In the genomic region with DNA sequence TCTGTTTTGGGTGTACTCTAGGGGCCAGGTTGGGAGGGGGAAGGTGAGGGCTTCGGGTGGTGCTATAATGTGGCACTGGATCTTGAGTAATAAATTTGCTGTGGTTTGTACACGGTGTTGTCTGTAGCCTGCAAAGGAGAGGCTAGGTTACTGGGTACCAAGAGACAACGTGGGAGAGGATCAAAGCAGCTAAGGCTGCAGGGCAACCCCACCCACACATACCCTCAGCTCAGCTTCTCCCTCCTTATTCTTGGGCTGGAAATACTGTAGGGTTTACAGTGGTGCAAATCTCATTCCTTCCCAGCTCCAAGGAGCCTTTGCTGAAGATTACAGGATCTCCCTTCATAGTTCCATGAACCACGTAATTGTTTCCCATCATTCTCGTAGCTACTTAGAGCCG, we compare ENCODE assay signal across 24 cellular contexts. TPM values are rescaled to one million over a fixed set of nuclear protein-coding genes. Genes with fewer than 3 reads are reported as not detected.
DNase-seq lines count a peak whose midpoint lies in the region; ATAC-seq and TF ChIP-seq lines count a peak whose summit lies in the region.
"Had no signal": no experiment of that assay in that cellular context is flagged by ENCODE, and none has a peak within 500 bp of the region (broad histone marks: within the 10 kb centered on the region; RNA-seq: fewer than 3 reads in every experiment).

No MANE protein-coding gene starts in this region.

- H3K4me1 Mint-ChIP-seq in natural killer cell (peaks cover 18 to 23% of the 10 kb centered on the region in 2 donors), brain (peaks cover 27% of the 10 kb centered on the region), neural progenitor cell (peaks cover 13% of the 10 kb centered on the region)
- H3K4me1 Mint-ChIP-seq in natural killer cell treated with Interleukin-12 subunit alpha and Interleukin-12 subunit beta and Interleukin-15 and Interleukin-18, amount 100 ng/mL, for 72 hours (ENCODE audit: low read depth in 2 of 2) = peaks cover 15 to 19% of the 10 kb centered on the region in 2 donors

- peaks cover 11% of the 10 kb centered on the region for H4K20me1 ChIP-seq in neural progenitor cell (ENCODE audit: low read depth)

- no peak overlapping the region for H3K4me3 ChIP-seq in neural progenitor cell
- H3K4me3 ChIP-seq: GM12878, GM23338, HAP-1, PC-9, SK-N-MC had no signal

- intact Hi-C loops in natural killer cell (cut with micrococcal nuclease) = no loop called here

- peaks cover 10% of the 10 kb centered on the region for H3F3A ChIP-seq in neural progenitor cell (ENCODE audit: low read depth)

- peaks cover 13% of the 10 kb centered on the region for H3K79me2 ChIP-seq in neural progenitor cell (ENCODE audit: low read depth)

- H3K9me3 Mint-ChIP-seq in natural killer cell (no peaks in the 10 kb centered on the region), brain (peaks cover 0 to 3% (median 0%) of the 10 kb centered on the region in 5 experiments), neural progenitor cell (no peaks in the 10 kb centered on the region)
- no peaks in the 10 kb centered on the region for H3K9me3 Mint-ChIP-seq in natural killer cell treated with Interleukin-12 subunit alpha and Interleukin-12 subunit beta and Interleukin-15 and Interleukin-18, amount 100 ng/mL, for 72 hours
- H3K9me3 Mint-ChIP-seq: GM23338 had no signal

- peaks cover 10% of the 10 kb centered on the region for H3K27me3 ChIP-seq in neural progenitor cell

- H3K4me3 Mint-ChIP-seq in natural killer cell = peak overlapping the region; percentile 31
- H3K4me3 Mint-ChIP-seq in natural killer cell treated with Interleukin-12 subunit alpha and Interleukin-12 subunit beta and Interleukin-15 and Interleukin-18, amount 100 ng/mL, for 72 hours = no peak overlapping the region
- peak overlapping the region in 4 of 5 experiments; percentile 16 to 47 (median 37) for H3K4me3 Mint-ChIP-seq in brain
- peak overlapping the region; percentile 58 for H3K4me3 Mint-ChIP-seq in neural progenitor cell
- H3K4me3 Mint-ChIP-seq: GM23338 had no signal

- H3K9me3 ChIP-seq in neural progenitor cell (ENCODE audit: low read depth) = no peaks in the 10 kb centered on the region
- H3K9me3 ChIP-seq: HAP-1 had no signal

- ATAC-seq in natural killer cell (no peak), GM18907 (IDR thresholded peaks at IDR 0.05; ENCODE audit: unreplicated experiment) (no peak), GM19455 (IDR thresholded peaks at IDR 0.05; ENCODE audit: unreplicated experiment) (no peak)
- no peak for ATAC-seq in natural killer cell treated with Interleukin-12 subunit alpha and Interleukin-12 subunit beta and Interleukin-15 and Interleukin-18, amount 100 ng/mL, for 72 hours
- ATAC-seq: GM12878, GM23338 had no signal

- H3K27ac ChIP-seq in neural progenitor cell = no peak overlapping the region
- H3K27ac ChIP-seq: C4-2B, PC-9, RWPE1, SK-N-MC had no signal

- no peak overlapping the region for H3K4me2 ChIP-seq in neural progenitor cell
- H3K4me2 ChIP-seq: GM23338, PC-9 had no signal

- H3K4me1 ChIP-seq in neural progenitor cell = no peaks in the 10 kb centered on the region

- DNase-seq in natural killer cell (no peak), neural progenitor cell (ENCODE audit: low spot score) (no peak), UCSD-AML1 (lab: John Stamatoyannopoulos, UW; ENCODE audit: unreplicated experiment) (no peak)
- no peak for DNase-seq in natural killer cell treated with Interleukin-12 subunit alpha and Interleukin-12 subunit beta and Interleukin-15 and Interleukin-18, amount 100 ng/mL, for 72 hours (ENCODE audit: low spot score)
- DNase-seq: DND-41, NCI-H1105, NCI-H146, NCI-H2029, NCI-H2227 treated with DMSO at 0.1 percent for 48 hours, NCI-H510A treated with DMSO at 0.1 percent for 48 hours, NCI-H748 treated with DMSO at 0.1 percent for 48 hours, PC-9, SHP77 treated with DMSO at 0.1 percent for 48 hours had no signal

- no peaks in the 10 kb centered on the region for H3K27me3 Mint-ChIP-seq in natural killer cell (ENCODE audit: low read depth in 2 of 2)
- H3K27me3 Mint-ChIP-seq in natural killer cell treated with Interleukin-12 subunit alpha and Interleukin-12 subunit beta and Interleukin-15 and Interleukin-18, amount 100 ng/mL, for 72 hours = no peaks in the 10 kb centered on the region
- peaks cover 17% of the 10 kb centered on the region for H3K27me3 Mint-ChIP-seq in brain
- peaks cover 5% of the 10 kb centered on the region for H3K27me3 Mint-ChIP-seq in neural progenitor cell (ENCODE audit: insufficient read depth, low read depth)

- no peak overlapping the region for H3K9ac ChIP-seq in neural progenitor cell

- no peaks in the 10 kb centered on the region for H3K36me3 ChIP-seq in neural progenitor cell

- no peak overlapping the region for H3K27ac Mint-ChIP-seq in natural killer cell
- peak overlapping the region in 1 of 2 donors; percentile 45 for H3K27ac Mint-ChIP-seq in natural killer cell treated with Interleukin-12 subunit alpha and Interleukin-12 subunit beta and Interleukin-15 and Interleukin-18, amount 100 ng/mL, for 72 hours
- peak overlapping the region in 1 of 5 experiments; percentile 35 for H3K27ac Mint-ChIP-seq in brain
- no peak overlapping the region for H3K27ac Mint-ChIP-seq in neural progenitor cell
- H3K27ac Mint-ChIP-seq: GM23338 had no signal

- H3K36me3 Mint-ChIP-seq in natural killer cell = no peaks in the 10 kb centered on the region
- H3K36me3 Mint-ChIP-seq in natural killer cell treated with Interleukin-12 subunit alpha and Interleukin-12 subunit beta and Interleukin-15 and Interleukin-18, amount 100 ng/mL, for 72 hours = peaks cover 4% of the 10 kb centered on the region
- peaks cover 26% of the 10 kb centered on the region for H3K36me3 Mint-ChIP-seq in brain
- H3K36me3 Mint-ChIP-seq in neural progenitor cell = peaks cover 17% of the 10 kb centered on the region

- no peak overlapping the region for H2AFZ ChIP-seq in neural progenitor cell (replicated peaks)
- H2AFZ ChIP-seq: GM23338, PC-9 had no signal

- TF ChIP-seq CTCF in natural killer cell (IDR thresholded peaks at IDR 0.05) (no peak), brain (conservative IDR thresholded peaks at IDR 0.05) (no peak), neural progenitor cell (IDR thresholded peaks at IDR 0.05) (no peak)

RNA-seq across cellular contexts. Expression of gene FSCN3, which starts 1.9 kb away (rescaled TPM):
- total RNA-seq in natural killer cell (1 to 10 TPM; 2.5 to 5.3 (median 3.8) TPM), neural progenitor cell (ENCODE audit: low replicate concordance) (1.1 and 2.2 TPM in 2 replicates)
- 1 to 10 TPM in 1 of 2 donors, under 1 TPM in 1; 0.39 to 1.4 TPM for total RNA-seq in natural killer cell treated with Interleukin-12 subunit alpha and Interleukin-12 subunit beta and Interleukin-15 and Interleukin-18, amount 100 ng/mL, for 72 hours
- 1.3 TPM for polyA plus RNA-seq in brain (ENCODE audit: insufficient read depth, low read depth, low replicate concordance)
- polyA plus RNA-seq: GM23338 had no signal

RNA-seq across cellular contexts. Expression of gene ARF5, which starts 3.4 kb away (rescaled TPM):
- total RNA-seq in natural killer cell (100 to 1,000 TPM; 102 to 121 (median 109) TPM), neural progenitor cell (ENCODE audit: low replicate concordance) (229 and 266 TPM in 2 replicates)
- 100 to 1,000 TPM in 1 of 2 donors, 10 to 100 TPM in 1; 69.0 to 106 TPM for total RNA-seq in natural killer cell treated with Interleukin-12 subunit alpha and Interleukin-12 subunit beta and Interleukin-15 and Interleukin-18, amount 100 ng/mL, for 72 hours
- polyA plus RNA-seq in brain (ENCODE audit: insufficient read depth, low read depth, low replicate concordance) = 328 TPM

RNA-seq across cellular contexts. Expression of gene GCC1, which starts 6.2 kb away (rescaled TPM):
- total RNA-seq in natural killer cell (10 to 100 TPM; 26.1 to 32.1 (median 28.7) TPM), neural progenitor cell (ENCODE audit: low replicate concordance) (7.1 and 13.5 TPM in 2 replicates)
- 10 to 100 TPM; 21.8 TPM for total RNA-seq in natural killer cell treated with Interleukin-12 subunit alpha and Interleukin-12 subunit beta and Interleukin-15 and Interleukin-18, amount 100 ng/mL, for 72 hours
- 9.7 TPM for polyA plus RNA-seq in brain (ENCODE audit: insufficient read depth, low read depth, low replicate concordance)

RNA-seq across cellular contexts. Expression of gene PAX4, which starts 26.4 kb away (rescaled TPM):
- total RNA-seq in natural killer cell (not detected), neural progenitor cell (ENCODE audit: low replicate concordance) (not detected in 2 replicates)
- total RNA-seq in natural killer cell treated with Interleukin-12 subunit alpha and Interleukin-12 subunit beta and Interleukin-15 and Interleukin-18, amount 100 ng/mL, for 72 hours = not detected
- not detected for polyA plus RNA-seq in brain (ENCODE audit: insufficient read depth, low read depth, low replicate concordance)
- total RNA-seq: A172, GM12878, GM23338, HT1080, PC-9 had no signal
- polyA plus RNA-seq: GM23338 had no signal
